ENCODE assay signal across 11 cellular contexts in the genomic region with DNA sequence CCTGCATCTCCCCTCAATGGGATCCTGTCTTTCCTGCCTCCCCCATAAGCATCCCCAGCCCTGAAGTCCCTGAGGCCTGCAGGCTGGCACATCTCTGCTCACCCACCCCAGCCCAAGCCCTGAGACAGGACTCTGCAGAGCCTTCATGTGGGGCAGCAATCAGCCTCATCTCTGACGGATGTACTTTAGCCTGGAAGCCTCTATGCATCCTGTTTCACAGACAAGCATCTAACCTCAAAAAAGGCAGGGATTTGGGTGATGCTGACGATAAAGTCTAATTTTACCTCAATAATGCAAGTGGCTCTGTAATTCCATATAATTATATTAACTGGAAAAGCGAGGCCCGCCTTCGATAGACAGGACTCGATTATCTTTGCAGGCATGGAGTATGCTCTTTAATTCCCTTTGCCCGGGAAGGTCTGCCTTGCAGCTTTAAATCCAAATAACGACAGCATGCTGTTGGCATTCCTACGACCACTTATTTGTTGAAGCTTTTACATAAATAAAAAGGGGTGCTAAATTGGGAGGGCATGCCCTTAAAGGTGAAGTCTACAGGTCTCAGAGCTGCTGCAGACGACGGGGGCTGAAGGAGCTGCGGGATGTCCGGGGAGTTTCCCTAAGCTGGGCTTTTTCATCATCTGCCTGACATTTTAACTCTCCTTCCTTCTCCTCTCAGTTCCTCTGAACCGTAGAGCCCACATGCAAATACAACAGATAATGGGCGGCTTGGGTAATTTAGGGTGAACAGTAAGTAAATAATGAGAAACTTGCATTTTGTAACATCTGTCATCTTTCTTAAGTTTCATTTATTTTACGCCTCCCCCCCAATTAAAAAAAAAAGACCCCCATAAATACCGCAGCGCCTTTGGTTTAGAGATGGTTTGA.
A peak's percentile ranks its signal among the peaks of the same experiment; 100 is the strongest.
DNase-seq lines count a peak whose midpoint lies in the region; ATAC-seq, FAIRE-seq and TF ChIP-seq lines count a peak whose summit lies in the region.
"Had no signal": no experiment of that assay in that cellular context is flagged by ENCODE, and none has a peak within 500 bp of the region (broad histone marks: within the 10 kb centered on the region; RNA-seq: fewer than 3 reads in every experiment).

No MANE protein-coding gene starts in this region.

- TF ChIP-seq CTCF in GM12864 (IDR thresholded peaks at IDR 0.05; ENCODE audit: low read depth, low read length, missing control alignments): no peak

- DNase-seq in GM12864 (ENCODE audit: low read depth): peak; percentile 26
- peak; percentile 25 for DNase-seq in GM19239 (ENCODE audit: insufficient read length, low spot score)
- no peak for DNase-seq in stimulated activated CD8-positive, alpha-beta memory T cell treated with anti-CD3 and anti-CD28 coated beads, Interleukin-4, amount 100 ng/mL, for 48 hours
- no peak for DNase-seq in RCC 7860 (ENCODE audit: low spot score)
- no peak for DNase-seq in amygdala (lab: John Stamatoyannopoulos, UW)
- no peak for DNase-seq in NCI-H2029 treated with DMSO at 0.1 percent for 48 hours (lab: John Stamatoyannopoulos, UW)
- DNase-seq: left cardiac atrium, NCI-H1048 had no signal

- FAIRE-seq in GM19239 (lab: Jason Lieb, UNC) (peak; percentile 14), RCC 7860 (lab: Jason Lieb, UNC) (no peak)
- FAIRE-seq: TTC549 had no signal

- ATAC-seq in HG02759 (IDR thresholded peaks at IDR 0.05; ENCODE audit: unreplicated experiment): peak; percentile 92
- ATAC-seq in HG03571 (IDR thresholded peaks at IDR 0.05; ENCODE audit: unreplicated experiment): peak; percentile 54
- ATAC-seq: left cardiac atrium had no signal

- H3K4me3 ChIP-seq in GM12864 (ENCODE audit: low read depth, low read length): no peak overlapping the region; the same call in 1 of the 2 replicates

Comparison
In these comparisons a context has a peak if more than half of its experiments do, and no peak if none do; other contexts are left out.
1. DNase-seq: peak in GM12864 (single experiment) and GM19239 (single experiment); none in stimulated activated CD8-positive, alpha-beta memory T cell treated with anti-CD3 and anti-CD28 coated beads, Interleukin-4, amount 100 ng/mL, for 48 hours (single experiment), RCC 7860 (single experiment), amygdala (0 of 56) and NCI-H2029 treated with DMSO at 0.1 percent for 48 hours (single experiment).